ENCODE assay signal across 1 cellular context in the genomic region with DNA sequence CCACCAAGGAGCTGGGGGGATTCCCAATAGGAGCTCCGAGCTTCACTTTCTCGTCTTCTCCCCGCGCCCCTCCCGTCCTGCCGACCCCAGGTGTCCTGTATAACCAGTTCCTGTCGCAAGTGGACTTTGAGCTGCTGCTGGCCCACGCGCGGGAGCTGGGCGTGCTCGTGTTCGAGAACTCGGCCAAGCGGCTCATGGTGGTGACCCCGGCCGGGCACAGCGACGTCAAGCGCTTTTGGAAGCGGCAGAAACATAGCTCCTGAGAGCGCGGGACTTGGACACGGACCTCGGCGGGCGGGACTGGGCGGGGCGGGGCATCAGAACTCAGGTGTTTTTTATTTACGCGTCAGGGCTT.
A peak's percentile ranks its signal among the peaks of the same experiment; 100 is the strongest.
TF ChIP-seq lines count a peak whose summit lies in the region.

No MANE protein-coding gene starts in this region.

TF ChIP-seq in GM12878, 131 proteins besides CTCF, POLR2A, EP300 and RAD21:
- 0 out of 2 replicates have a peak, but pooled peaks have one; percentile 27 for TF ChIP-seq ZBED1 (IDR thresholded peaks at IDR 0.05; ENCODE audit: borderline replicate concordance)
- peak; percentile 40; the same call in 1 of the 2 replicates for TF ChIP-seq MTA2 (IDR thresholded peaks at IDR 0.05; ENCODE audit: low read depth)
- TF ChIP-seq ZNF622 (IDR thresholded peaks at IDR 0.05), result no peak
- no peak for TF ChIP-seq IRF5 (IDR thresholded peaks at IDR 0.05; ENCODE audit: borderline replicate concordance)
- TF ChIP-seq EED (IDR thresholded peaks at IDR 0.05; ENCODE audit: low read depth), result 0 out of 2 replicates have a peak, but pooled peaks have one; percentile 6
- TF ChIP-seq, protein P1, sequence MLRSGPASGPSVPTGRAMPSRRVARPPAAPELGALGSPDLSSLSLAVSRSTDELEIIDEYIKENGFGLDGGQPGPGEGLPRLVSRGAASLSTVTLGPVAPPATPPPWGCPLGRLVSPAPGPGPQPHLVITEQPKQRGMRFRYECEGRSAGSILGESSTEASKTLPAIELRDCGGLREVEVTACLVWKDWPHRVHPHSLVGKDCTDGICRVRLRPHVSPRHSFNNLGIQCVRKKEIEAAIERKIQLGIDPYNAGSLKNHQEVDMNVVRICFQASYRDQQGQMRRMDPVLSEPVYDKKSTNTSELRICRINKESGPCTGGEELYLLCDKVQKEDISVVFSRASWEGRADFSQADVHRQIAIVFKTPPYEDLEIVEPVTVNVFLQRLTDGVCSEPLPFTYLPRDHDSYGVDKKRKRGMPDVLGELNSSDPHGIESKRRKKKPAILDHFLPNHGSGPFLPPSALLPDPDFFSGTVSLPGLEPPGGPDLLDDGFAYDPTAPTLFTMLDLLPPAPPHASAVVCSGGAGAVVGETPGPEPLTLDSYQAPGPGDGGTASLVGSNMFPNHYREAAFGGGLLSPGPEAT (IDR thresholded peaks at IDR 0.05; ENCODE audit: low read depth), result peak; percentile 42; the same call in 1 of the 2 replicates
- TF ChIP-seq NR2C2 (IDR thresholded peaks at IDR 0.05; ENCODE audit: borderline replicate concordance, control insufficient read depth, insufficient read length, low read depth), result no peak
- peak; percentile 6 to 31; a peak in 1 of 4 replicates for TF ChIP-seq IKZF2 (IDR thresholded peaks at IDR 0.05)
- no peak for TF ChIP-seq CEBPZ (IDR thresholded peaks at IDR 0.05; ENCODE audit: low read depth, low read length)
- no peak for TF ChIP-seq TCF12 (IDR thresholded peaks at IDR 0.05; ENCODE audit: low read depth, low read length)
- no peak for TF ChIP-seq NKRF (conservative IDR thresholded peaks at IDR 0.05)
- no peak for TF ChIP-seq CREM (IDR thresholded peaks at IDR 0.05; ENCODE audit: low read depth)
- TF ChIP-seq, protein P2, sequence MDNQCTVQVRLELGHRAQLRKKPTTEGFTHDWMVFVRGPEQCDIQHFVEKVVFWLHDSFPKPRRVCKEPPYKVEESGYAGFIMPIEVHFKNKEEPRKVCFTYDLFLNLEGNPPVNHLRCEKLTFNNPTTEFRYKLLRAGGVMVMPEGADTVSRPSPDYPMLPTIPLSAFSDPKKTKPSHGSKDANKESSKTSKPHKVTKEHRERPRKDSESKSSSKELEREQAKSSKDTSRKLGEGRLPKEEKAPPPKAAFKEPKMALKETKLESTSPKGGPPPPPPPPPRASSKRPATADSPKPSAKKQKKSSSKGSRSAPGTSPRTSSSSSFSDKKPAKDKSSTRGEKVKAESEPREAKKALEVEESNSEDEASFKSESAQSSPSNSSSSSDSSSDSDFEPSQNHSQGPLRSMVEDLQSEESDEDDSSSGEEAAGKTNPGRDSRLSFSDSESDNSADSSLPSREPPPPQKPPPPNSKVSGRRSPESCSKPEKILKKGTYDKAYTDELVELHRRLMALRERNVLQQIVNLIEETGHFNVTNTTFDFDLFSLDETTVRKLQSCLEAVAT (IDR thresholded peaks at IDR 0.05), result peak; percentile 37; the same call in 1 of the 2 replicates
- TF ChIP-seq HDGF (IDR thresholded peaks at IDR 0.05), result peak; percentile 79; the same call in 1 of the 2 replicates
- TF ChIP-seq ZNF384 (IDR thresholded peaks at IDR 0.05; ENCODE audit: borderline replicate concordance, low read depth, low read length), result no peak
- TF ChIP-seq HCFC1 (IDR thresholded peaks at IDR 0.05; ENCODE audit: low read length), result no peak
- peak; percentile 31; the same call in 1 of the 2 replicates for TF ChIP-seq NBN (IDR thresholded peaks at IDR 0.05)
